ENCODE assay signal across 1 cellular context in the genomic region with DNA sequence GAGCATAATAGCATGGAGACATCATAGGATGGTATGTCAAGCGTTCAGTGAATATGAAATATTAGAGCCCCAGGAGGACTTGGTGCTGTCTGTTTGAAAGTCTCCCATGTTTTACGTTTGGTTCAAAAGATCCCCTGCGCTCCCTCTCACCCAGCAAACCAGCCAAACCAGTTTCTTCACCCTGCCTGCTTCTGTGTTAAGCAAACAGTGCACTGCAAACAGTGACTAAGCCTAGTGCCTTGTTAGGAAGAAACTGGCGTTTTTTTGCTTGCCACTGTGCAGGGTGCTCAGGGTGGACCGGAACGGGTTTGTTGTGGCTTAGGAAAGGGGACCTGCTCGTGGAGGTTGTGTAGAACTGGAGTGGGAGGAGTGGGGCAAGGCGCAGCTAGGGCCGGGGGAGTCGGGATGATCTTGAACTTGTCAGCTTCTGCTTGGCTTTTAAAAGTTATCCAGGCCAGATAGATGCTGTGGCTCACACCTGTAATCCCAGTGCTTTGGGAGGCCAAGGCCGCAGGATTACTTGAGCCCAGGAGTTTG.
TF ChIP-seq lines count a peak whose summit lies in the region.

No MANE protein-coding gene starts in this region.

TF ChIP-seq in H1, 55 proteins besides CTCF, POLR2A, EP300 and RAD21 (continued from another document):
- peak; percentile 92 for TF ChIP-seq SP1 (IDR thresholded peaks at IDR 0.05; ENCODE audit: low read depth, low read length)
- TF ChIP-seq, protein P1, sequence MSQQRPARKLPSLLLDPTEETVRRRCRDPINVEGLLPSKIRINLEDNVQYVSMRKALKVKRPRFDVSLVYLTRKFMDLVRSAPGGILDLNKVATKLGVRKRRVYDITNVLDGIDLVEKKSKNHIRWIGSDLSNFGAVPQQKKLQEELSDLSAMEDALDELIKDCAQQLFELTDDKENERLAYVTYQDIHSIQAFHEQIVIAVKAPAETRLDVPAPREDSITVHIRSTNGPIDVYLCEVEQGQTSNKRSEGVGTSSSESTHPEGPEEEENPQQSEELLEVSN (IDR thresholded peaks at IDR 0.05): no peak
- TF ChIP-seq CHD2 (IDR thresholded peaks at IDR 0.05; ENCODE audit: low read length): 0 out of 2 replicates have a peak, but pooled peaks have one; percentile 21
- TF ChIP-seq RFX5 (IDR thresholded peaks at IDR 0.05; ENCODE audit: borderline replicate concordance, low read depth, low read length): no peak
- TF ChIP-seq CHD1 (IDR thresholded peaks at IDR 0.05; ENCODE audit: low read depth, low read length): no peak
- peak; percentile 48; the same call in 1 of the 2 replicates for TF ChIP-seq CEBPB (IDR thresholded peaks at IDR 0.05; ENCODE audit: low read depth, low read length)
- TF ChIP-seq HDAC6 (IDR thresholded peaks at IDR 0.05; ENCODE audit: low read depth, low read length): no peak
- no peak for TF ChIP-seq CBX8 (IDR thresholded peaks at IDR 0.05; ENCODE audit: borderline replicate concordance, low read depth, low read length)
- no peak for TF ChIP-seq SIX5 (IDR thresholded peaks at IDR 0.05; ENCODE audit: low read depth, low read length)
- 0 out of 2 replicates have a peak, but pooled peaks have one; percentile 24 for TF ChIP-seq JUND (IDR thresholded peaks at IDR 0.05; ENCODE audit: low read length)
- peak; percentile 13; the same call in 1 of the 2 replicates for TF ChIP-seq MAFK (IDR thresholded peaks at IDR 0.05; ENCODE audit: low read depth, low read length)
- peak; percentile 52; the same call in 1 of the 2 replicates for TF ChIP-seq TAF1 (IDR thresholded peaks at IDR 0.05; ENCODE audit: low read depth, low read length)
- TF ChIP-seq POLR2AphosphoS5 (IDR thresholded peaks at IDR 0.05; ENCODE audit: low read depth, low read length): peak; percentile 27; the same call in 1 of the 2 replicates
- TF ChIP-seq, protein P2, sequence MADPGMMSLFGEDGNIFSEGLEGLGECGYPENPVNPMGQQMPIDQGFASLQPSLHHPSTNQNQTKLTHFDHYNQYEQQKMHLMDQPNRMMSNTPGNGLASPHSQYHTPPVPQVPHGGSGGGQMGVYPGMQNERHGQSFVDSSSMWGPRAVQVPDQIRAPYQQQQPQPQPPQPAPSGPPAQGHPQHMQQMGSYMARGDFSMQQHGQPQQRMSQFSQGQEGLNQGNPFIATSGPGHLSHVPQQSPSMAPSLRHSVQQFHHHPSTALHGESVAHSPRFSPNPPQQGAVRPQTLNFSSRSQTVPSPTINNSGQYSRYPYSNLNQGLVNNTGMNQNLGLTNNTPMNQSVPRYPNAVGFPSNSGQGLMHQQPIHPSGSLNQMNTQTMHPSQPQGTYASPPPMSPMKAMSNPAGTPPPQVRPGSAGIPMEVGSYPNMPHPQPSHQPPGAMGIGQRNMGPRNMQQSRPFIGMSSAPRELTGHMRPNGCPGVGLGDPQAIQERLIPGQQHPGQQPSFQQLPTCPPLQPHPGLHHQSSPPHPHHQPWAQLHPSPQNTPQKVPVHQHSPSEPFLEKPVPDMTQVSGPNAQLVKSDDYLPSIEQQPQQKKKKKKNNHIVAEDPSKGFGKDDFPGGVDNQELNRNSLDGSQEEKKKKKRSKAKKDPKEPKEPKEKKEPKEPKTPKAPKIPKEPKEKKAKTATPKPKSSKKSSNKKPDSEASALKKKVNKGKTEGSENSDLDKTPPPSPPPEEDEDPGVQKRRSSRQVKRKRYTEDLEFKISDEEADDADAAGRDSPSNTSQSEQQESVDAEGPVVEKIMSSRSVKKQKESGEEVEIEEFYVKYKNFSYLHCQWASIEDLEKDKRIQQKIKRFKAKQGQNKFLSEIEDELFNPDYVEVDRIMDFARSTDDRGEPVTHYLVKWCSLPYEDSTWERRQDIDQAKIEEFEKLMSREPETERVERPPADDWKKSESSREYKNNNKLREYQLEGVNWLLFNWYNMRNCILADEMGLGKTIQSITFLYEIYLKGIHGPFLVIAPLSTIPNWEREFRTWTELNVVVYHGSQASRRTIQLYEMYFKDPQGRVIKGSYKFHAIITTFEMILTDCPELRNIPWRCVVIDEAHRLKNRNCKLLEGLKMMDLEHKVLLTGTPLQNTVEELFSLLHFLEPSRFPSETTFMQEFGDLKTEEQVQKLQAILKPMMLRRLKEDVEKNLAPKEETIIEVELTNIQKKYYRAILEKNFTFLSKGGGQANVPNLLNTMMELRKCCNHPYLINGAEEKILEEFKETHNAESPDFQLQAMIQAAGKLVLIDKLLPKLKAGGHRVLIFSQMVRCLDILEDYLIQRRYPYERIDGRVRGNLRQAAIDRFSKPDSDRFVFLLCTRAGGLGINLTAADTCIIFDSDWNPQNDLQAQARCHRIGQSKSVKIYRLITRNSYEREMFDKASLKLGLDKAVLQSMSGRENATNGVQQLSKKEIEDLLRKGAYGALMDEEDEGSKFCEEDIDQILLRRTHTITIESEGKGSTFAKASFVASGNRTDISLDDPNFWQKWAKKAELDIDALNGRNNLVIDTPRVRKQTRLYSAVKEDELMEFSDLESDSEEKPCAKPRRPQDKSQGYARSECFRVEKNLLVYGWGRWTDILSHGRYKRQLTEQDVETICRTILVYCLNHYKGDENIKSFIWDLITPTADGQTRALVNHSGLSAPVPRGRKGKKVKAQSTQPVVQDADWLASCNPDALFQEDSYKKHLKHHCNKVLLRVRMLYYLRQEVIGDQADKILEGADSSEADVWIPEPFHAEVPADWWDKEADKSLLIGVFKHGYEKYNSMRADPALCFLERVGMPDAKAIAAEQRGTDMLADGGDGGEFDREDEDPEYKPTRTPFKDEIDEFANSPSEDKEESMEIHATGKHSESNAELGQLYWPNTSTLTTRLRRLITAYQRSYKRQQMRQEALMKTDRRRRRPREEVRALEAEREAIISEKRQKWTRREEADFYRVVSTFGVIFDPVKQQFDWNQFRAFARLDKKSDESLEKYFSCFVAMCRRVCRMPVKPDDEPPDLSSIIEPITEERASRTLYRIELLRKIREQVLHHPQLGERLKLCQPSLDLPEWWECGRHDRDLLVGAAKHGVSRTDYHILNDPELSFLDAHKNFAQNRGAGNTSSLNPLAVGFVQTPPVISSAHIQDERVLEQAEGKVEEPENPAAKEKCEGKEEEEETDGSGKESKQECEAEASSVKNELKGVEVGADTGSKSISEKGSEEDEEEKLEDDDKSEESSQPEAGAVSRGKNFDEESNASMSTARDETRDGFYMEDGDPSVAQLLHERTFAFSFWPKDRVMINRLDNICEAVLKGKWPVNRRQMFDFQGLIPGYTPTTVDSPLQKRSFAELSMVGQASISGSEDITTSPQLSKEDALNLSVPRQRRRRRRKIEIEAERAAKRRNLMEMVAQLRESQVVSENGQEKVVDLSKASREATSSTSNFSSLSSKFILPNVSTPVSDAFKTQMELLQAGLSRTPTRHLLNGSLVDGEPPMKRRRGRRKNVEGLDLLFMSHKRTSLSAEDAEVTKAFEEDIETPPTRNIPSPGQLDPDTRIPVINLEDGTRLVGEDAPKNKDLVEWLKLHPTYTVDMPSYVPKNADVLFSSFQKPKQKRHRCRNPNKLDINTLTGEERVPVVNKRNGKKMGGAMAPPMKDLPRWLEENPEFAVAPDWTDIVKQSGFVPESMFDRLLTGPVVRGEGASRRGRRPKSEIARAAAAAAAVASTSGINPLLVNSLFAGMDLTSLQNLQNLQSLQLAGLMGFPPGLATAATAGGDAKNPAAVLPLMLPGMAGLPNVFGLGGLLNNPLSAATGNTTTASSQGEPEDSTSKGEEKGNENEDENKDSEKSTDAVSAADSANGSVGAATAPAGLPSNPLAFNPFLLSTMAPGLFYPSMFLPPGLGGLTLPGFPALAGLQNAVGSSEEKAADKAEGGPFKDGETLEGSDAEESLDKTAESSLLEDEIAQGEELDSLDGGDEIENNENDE (IDR thresholded peaks at IDR 0.05; ENCODE audit: insufficient replicate concordance, low read length): peak; percentile 50
- TF ChIP-seq SIN3A (conservative IDR thresholded peaks at IDR 0.05 in 1 of 2, IDR thresholded peaks at IDR 0.05 in 1 of 2; ENCODE audit: low read depth in 1 of 2, low read length in 2 of 2): no peak
- no peak for TF ChIP-seq KDM4A (IDR thresholded peaks at IDR 0.05; ENCODE audit: low read depth, low read length, severe bottlenecking)
- TF ChIP-seq BACH1 (IDR thresholded peaks at IDR 0.05; ENCODE audit: low read length): peak; percentile 66
- TF ChIP-seq TAF7 (optimal IDR thresholded peaks at IDR 0.05; ENCODE audit: borderline replicate concordance, low read depth, low read length): no peak
- TF ChIP-seq SP4 (IDR thresholded peaks at IDR 0.05; ENCODE audit: low read length): no peak
- no peak for TF ChIP-seq NRF1 (IDR thresholded peaks at IDR 0.05; ENCODE audit: low read depth, low read length)
- TF ChIP-seq, protein P3, sequence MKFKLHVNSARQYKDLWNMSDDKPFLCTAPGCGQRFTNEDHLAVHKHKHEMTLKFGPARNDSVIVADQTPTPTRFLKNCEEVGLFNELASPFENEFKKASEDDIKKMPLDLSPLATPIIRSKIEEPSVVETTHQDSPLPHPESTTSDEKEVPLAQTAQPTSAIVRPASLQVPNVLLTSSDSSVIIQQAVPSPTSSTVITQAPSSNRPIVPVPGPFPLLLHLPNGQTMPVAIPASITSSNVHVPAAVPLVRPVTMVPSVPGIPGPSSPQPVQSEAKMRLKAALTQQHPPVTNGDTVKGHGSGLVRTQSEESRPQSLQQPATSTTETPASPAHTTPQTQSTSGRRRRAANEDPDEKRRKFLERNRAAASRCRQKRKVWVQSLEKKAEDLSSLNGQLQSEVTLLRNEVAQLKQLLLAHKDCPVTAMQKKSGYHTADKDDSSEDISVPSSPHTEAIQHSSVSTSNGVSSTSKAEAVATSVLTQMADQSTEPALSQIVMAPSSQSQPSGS (IDR thresholded peaks at IDR 0.05; ENCODE audit: low read length): no peak
- TF ChIP-seq ZNF274 (IDR thresholded peaks at IDR 0.05; ENCODE audit: borderline replicate concordance, extremely low read depth, low read length): no peak
- no peak for TF ChIP-seq BCL11A (IDR thresholded peaks at IDR 0.05; ENCODE audit: low read depth in 2 of 2, low read length in 2 of 2)
- TF ChIP-seq SUZ12 (IDR thresholded peaks at IDR 0.05; ENCODE audit: low read length): no peak
- TF ChIP-seq RNF2 (IDR thresholded peaks at IDR 0.05; ENCODE audit: borderline replicate concordance, low read depth, low read length, missing control alignments, poor library complexity, severe bottlenecking): no peak
- no peak for TF ChIP-seq CTBP2 (IDR thresholded peaks at IDR 0.05; ENCODE audit: borderline replicate concordance, insufficient read depth, insufficient read length, low read length)
- TF ChIP-seq, protein P4, sequence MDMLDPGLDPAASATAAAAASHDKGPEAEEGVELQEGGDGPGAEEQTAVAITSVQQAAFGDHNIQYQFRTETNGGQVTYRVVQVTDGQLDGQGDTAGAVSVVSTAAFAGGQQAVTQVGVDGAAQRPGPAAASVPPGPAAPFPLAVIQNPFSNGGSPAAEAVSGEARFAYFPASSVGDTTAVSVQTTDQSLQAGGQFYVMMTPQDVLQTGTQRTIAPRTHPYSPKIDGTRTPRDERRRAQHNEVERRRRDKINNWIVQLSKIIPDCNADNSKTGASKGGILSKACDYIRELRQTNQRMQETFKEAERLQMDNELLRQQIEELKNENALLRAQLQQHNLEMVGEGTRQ (IDR thresholded peaks at IDR 0.05; ENCODE audit: low read length): no peak
- 0 out of 2 replicates have a peak, but pooled peaks have one; percentile 28 for TF ChIP-seq TCF12 (IDR thresholded peaks at IDR 0.05; ENCODE audit: low read depth, low read length)
- TF ChIP-seq RXRA (IDR thresholded peaks at IDR 0.05; ENCODE audit: insufficient read depth, low read depth, low read length): 0 out of 2 replicates have a peak, but pooled peaks have one; percentile 21
- TF ChIP-seq, protein P5, sequence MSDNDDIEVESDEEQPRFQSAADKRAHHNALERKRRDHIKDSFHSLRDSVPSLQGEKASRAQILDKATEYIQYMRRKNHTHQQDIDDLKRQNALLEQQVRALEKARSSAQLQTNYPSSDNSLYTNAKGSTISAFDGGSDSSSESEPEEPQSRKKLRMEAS (IDR thresholded peaks at IDR 0.05): peak; percentile 23; the same call in 1 of the 2 replicates
- TF ChIP-seq TEAD4 (IDR thresholded peaks at IDR 0.05; ENCODE audit: low read depth, low read length): 0 out of 2 replicates have a peak, but pooled peaks have one; percentile 8
- peak; percentile 89 for TF ChIP-seq ASH2L (IDR thresholded peaks at IDR 0.05; ENCODE audit: low read length)
